In the genomic region with DNA sequence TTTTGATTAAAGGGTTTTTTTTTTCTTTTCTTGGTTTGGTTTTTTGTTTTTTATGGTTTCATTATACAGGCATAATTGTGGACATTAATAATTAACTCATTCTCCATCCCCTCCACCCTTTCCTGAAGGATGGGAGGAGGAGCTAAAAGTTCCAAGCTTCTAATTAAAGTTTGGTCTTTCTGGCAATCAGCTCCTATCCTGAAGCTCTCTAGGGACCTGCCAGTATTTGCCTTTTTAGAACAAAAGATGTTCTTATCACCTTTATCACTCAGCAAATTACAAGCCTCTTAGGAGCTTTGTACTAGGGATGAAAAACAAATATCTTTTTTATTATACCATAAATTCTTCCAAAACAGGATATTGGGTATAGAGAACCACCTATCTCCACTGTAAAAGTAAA, we compare ENCODE assay signal across 22 cellular contexts.
"Had no signal": no experiment of that assay in that cellular context is flagged by ENCODE, and none has a peak within 500 bp of the region (broad histone marks: within the 10 kb centered on the region; RNA-seq: fewer than 3 reads in every experiment).

No MANE protein-coding gene starts in this region.

- H3K4me3 ChIP-seq: K562, MG63, SJSA1, SK-N-MC had no signal

- H3K4me1 ChIP-seq: SJSA1 had no signal

- ATAC-seq: K562 had no signal

- FAIRE-seq: HTR-8/SVneo, K562, RCC 7860 had no signal

- DNase-seq: MG63, NCI-H1092, NCI-H1105 treated with DMSO at 0.1 percent for 48 hours, NCI-H1417 treated with DMSO at 0.1 percent for 48 hours, NCI-H146, NCI-H1694 treated with DMSO at 0.1 percent for 48 hours, NCI-H1930, NCI-H2081, NCI-H2171, NCI-H226, NCI-H446, NCI-H510A, NCI-H524 treated with DMSO at 0.1 percent for 48 hours, NCI-H774, Right ventricle myocardium superior, RPMI8226, SIG-M5 had no signal

- H3K9me3 ChIP-seq: MG63, SJSA1 had no signal

- H3K36me3 ChIP-seq: MG63, SJSA1 had no signal
